ENCODE assay signal across 7 cellular contexts in genomic region chr12:26318661-26319068, GRCh38.
DNase-seq lines count a peak whose midpoint lies in the region; ATAC-seq and FAIRE-seq lines count a peak whose summit lies in the region.

No MANE protein-coding gene starts in this region.

- ATAC-seq in GM19023 (IDR thresholded peaks at IDR 0.05; ENCODE audit: unreplicated experiment) (peak; percentile 92), HG02798 (IDR thresholded peaks at IDR 0.05; ENCODE audit: poor library complexity, unreplicated experiment) (peak; percentile 94)

- DNase-seq in RCC 7860 (ENCODE audit: low spot score) (peak; percentile 81), glomerular visceral epithelial cell (ENCODE audit: extremely low spot score) (peak; percentile 88), stromal cell of bone marrow (ENCODE audit: low read depth) (peak; percentile 57), NCI-H1436 treated with DMSO at 0.1 percent for 48 hours (lab: John Stamatoyannopoulos, UW) (no peak)
- no peak for DNase-seq in effector CD8-positive, alpha-beta T cell (lab: John Stamatoyannopoulos, UW)

- no peak for FAIRE-seq in RCC 7860 (lab: Jason Lieb, UNC)

Comparison
In these comparisons a context has a peak if more than half of its experiments do, and no peak if none do; other contexts are left out.
1. DNase-seq: peak in RCC 7860 (single experiment), glomerular visceral epithelial cell (single experiment) and stromal cell of bone marrow (single experiment); none in NCI-H1436 treated with DMSO at 0.1 percent for 48 hours (single experiment) and effector CD8-positive, alpha-beta T cell (single experiment).